ENCODE assay signal across 8 cellular contexts in genomic region chr14:105490572-105491365, GRCh38. TPM values are rescaled to one million over a fixed set of nuclear protein-coding genes. Genes with fewer than 3 reads are reported as not detected.
A peak's percentile ranks its signal among the peaks of the same experiment; 100 is the strongest.
DNase-seq lines count a peak whose midpoint lies in the region; ATAC-seq and TF ChIP-seq lines count a peak whose summit lies in the region.

A gene with protein sequence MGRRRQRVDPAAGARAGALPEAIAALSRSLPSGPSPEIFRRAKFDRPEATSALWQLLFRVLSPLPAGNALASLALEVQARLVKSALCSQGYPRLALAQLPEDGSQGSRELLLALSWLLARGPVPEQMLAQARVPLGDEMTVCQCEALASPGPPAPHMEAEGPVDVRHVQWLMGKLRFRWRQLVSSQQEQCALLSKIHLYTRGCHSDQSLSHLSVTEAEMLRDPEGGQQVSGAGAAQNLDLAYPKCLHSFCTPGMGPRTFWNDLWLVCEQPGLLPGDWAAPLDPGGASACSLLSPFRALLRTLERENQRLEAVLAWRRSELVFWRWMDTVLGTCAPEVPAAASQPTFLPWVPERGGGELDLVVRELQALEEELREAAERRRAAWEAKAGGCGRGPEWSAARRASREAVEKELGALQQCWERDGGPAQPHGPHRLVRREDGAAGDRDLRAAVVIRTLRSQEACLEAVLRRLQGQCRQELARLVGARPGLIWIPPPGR (plus strand): TSS chr14:105491246. CDS start chr14:105491376, 130 bp downstream.

- ATAC-seq in GM21381 (IDR thresholded peaks at IDR 0.05; ENCODE audit: unreplicated experiment), result peak; percentile 61
- peak; percentile 60 for ATAC-seq in effector memory CD8-positive, alpha-beta T cell (replicated peaks)

- H3K36me3 Mint-ChIP-seq in Calu3 (ENCODE audit: insufficient read depth, unreplicated experiment), result peaks cover 26% of the 10 kb centered on the region
- peaks cover 97% of the 10 kb centered on the region for H3K36me3 Mint-ChIP-seq in effector memory CD8-positive, alpha-beta T cell (ENCODE audit: insufficient read depth)

- H3K27me3 Mint-ChIP-seq in Calu3 (ENCODE audit: unreplicated experiment), result no peaks in the 10 kb centered on the region
- H3K27me3 Mint-ChIP-seq in effector memory CD8-positive, alpha-beta T cell, result no peaks in the 10 kb centered on the region

- intact Hi-C loops in Calu3 (cut with micrococcal nuclease; ENCODE audit: unreplicated experiment), result loop anchor here (2.0 kb wide), 1 partner anchor 120 kb away; no protein-coding TSS in a partner anchor

- CTCF ChIA-PET in Calu3 (lab: Charles Lee), result interaction anchor here (1.1 to 3.6 kb wide), 5 partner anchors 10 to 289 kb away, joined by 3 to 43 read pairs (median 4); no protein-coding TSS in a partner anchor

- TSS peak; percentile 92 for BruUV-seq in Calu3 (replicated peaks; lab: Mats Ljungman, UMichigan)

- peak within 1 kb of the TSS; percentile 91 for H3K27ac Mint-ChIP-seq in Calu3 (ENCODE audit: unreplicated experiment)
- H3K27ac Mint-ChIP-seq in effector memory CD8-positive, alpha-beta T cell, result peak within 1 kb of the TSS; percentile 100

- peak; percentile 74 for TF ChIP-seq CTCF in Calu3 (IDR thresholded peaks at IDR 0.05; ENCODE audit: unreplicated experiment)

- H3K4me3 Mint-ChIP-seq in Calu3 (ENCODE audit: low read depth, unreplicated experiment), result peak within 1 kb of the TSS; percentile 80
- H3K4me3 Mint-ChIP-seq in effector memory CD8-positive, alpha-beta T cell, result peak within 1 kb of the TSS; percentile 88 to 91

- peaks cover 9% of the 10 kb centered on the region for H3K4me1 Mint-ChIP-seq in Calu3 (ENCODE audit: low read depth, unreplicated experiment)
- peaks cover 23 to 26% of the 10 kb centered on the region in 2 donors for H3K4me1 Mint-ChIP-seq in effector memory CD8-positive, alpha-beta T cell (ENCODE audit: low read depth in 2 of 2)

- DNase-seq in Calu3 (peak; percentile 99), HUDEP-2 (lab: John Stamatoyannopoulos, UW; ENCODE audit: unreplicated experiment in 76 of 76) (peak in 74 of 76 experiments; percentile 94 to 100 (median 99)), NOMO-1 treated with dmso at 0.1 percent for 144 hours (lab: John Stamatoyannopoulos, UW; ENCODE audit: unreplicated experiment) (peak; percentile 100), medulla oblongata (ENCODE audit: extremely low spot score) (peak; percentile 100)
- peak; percentile 95 to 98 (median 96) for DNase-seq in activated CD8-positive, alpha-beta memory T cell treated with anti-CD3 and anti-CD28 coated beads for 48 hours (ENCODE audit: low read depth in 2 of 3, low spot score in 2 of 3)
- peak; percentile 97 to 98 (median 98) for DNase-seq in effector memory CD8-positive, alpha-beta T cell
- DNase-seq in stimulated activated CD8-positive, alpha-beta memory T cell treated with anti-CD3 and anti-CD28 coated beads, Interleukin-12 subunit alpha, Interleukin-12 subunit beta, amount 100 ng/mL, for 1 hour (ENCODE audit: low read depth), result peak; percentile 98

- H3K9me3 Mint-ChIP-seq in Calu3 (ENCODE audit: low read depth, unreplicated experiment), result no peaks in the 10 kb centered on the region
- H3K9me3 Mint-ChIP-seq in effector memory CD8-positive, alpha-beta T cell, result no peaks in the 10 kb centered on the region

RNA-seq across cellular contexts. Expression of the gene that starts here (rescaled TPM):
- total RNA-seq in Calu3 (2022), result 33.7 and 36.8 TPM in 2 replicates

Comparison
In these comparisons a context has a peak if more than half of its experiments do, and no peak if none do; other contexts are left out.
1. Peak in every context shown above with its lines: DNase-seq and ATAC-seq.